Comparison of ENCODE assay signal across 14 cellular contexts in the genomic region with DNA sequence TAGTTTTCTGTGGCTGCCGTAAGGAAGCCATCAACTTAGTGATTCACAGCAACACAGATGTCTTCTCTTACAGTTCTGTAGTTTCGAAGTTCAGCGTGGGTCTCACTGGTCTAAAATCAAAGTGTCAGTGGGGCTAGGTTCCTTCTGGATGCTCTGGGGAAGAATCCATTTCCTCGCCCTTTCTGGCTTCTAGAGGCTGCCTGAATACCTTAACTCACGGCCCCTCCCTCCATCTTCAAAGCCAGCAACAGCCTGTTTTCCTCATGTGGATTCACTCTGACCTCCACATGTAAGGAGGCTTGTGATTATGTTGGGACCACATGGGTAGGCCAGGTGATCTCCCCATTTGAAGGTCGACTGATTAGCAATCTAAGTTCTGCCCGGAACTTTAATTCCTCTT. TPM values are rescaled to one million over a fixed set of nuclear protein-coding genes. Genes with fewer than 3 reads are reported as not detected.
DNase-seq lines count a peak whose midpoint lies in the region; ATAC-seq and TF ChIP-seq lines count a peak whose summit lies in the region.
"Had no signal": no experiment of that assay in that cellular context is flagged by ENCODE, and none has a peak within 500 bp of the region (broad histone marks: within the 10 kb centered on the region; RNA-seq: fewer than 3 reads in every experiment).

No MANE protein-coding gene starts in this region.

- H3K36me3 ChIP-seq in H7 (replicated peaks; ENCODE audit: control insufficient read depth, insufficient read depth, low read length) (no peaks in the 10 kb centered on the region), esophagus muscularis mucosa (no peaks in the 10 kb centered on the region), body of pancreas (replicated peaks in 1 of 2; ENCODE audit: insufficient read depth in 1 of 2, low read depth in 2 of 2) (no peaks in the 10 kb centered on the region)
- H3K36me3 ChIP-seq: suprapubic skin had no signal

- CTCF ChIA-PET in activated CD4-positive, alpha-beta memory T cell treated with anti-CD3 and anti-CD28 coated beads, Interleukin-2, amount 10 ng/mL, durations not matched to agents 7 days and 5 days (lab: Charles Lee), result interaction anchor here (2.1 kb wide), 1 partner anchor 27 kb away, joined by 12 read pairs; no protein-coding TSS in a partner anchor

- peaks cover 66% of the 10 kb centered on the region for H3K36me3 Mint-ChIP-seq in activated CD4-positive, alpha-beta memory T cell treated with anti-CD3 and anti-CD28 coated beads, Interleukin-2, amount 10 ng/mL, durations not matched to agents 7 days and 5 days (ENCODE audit: low read depth)
- H3K36me3 Mint-ChIP-seq in stimulated activated naive CD8-positive, alpha-beta T cell treated with anti-CD3 and anti-CD28 coated beads, Interleukin-15, Interleukin-2, amounts not matched to agents 100 ng/mL and 50 ng/mL, for 24 hours (ENCODE audit: low read depth), result peaks cover 32% of the 10 kb centered on the region

- ATAC-seq in GM18870 (IDR thresholded peaks at IDR 0.05; ENCODE audit: unreplicated experiment) (no peak), body of pancreas (no peak), GM19463 (IDR thresholded peaks at IDR 0.05; ENCODE audit: unreplicated experiment) (no peak)
- ATAC-seq: left colon, Right ventricle myocardium inferior had no signal

- H3K9me3 Mint-ChIP-seq in activated CD4-positive, alpha-beta memory T cell treated with anti-CD3 and anti-CD28 coated beads, Interleukin-2, amount 10 ng/mL, durations not matched to agents 7 days and 5 days, result no peaks in the 10 kb centered on the region
- H3K9me3 Mint-ChIP-seq in stimulated activated naive CD8-positive, alpha-beta T cell treated with anti-CD3 and anti-CD28 coated beads, Interleukin-15, Interleukin-2, amounts not matched to agents 100 ng/mL and 50 ng/mL, for 24 hours, result no peaks in the 10 kb centered on the region
- H3K9me3 Mint-ChIP-seq: activated T-helper 1 cell treated with anti-CD3 and anti-CD28 coated beads, Interleukin-12 subunit alpha, Interleukin-12 subunit beta, Interleukin-2, Interleukin-4 antibody, amounts not matched to agents 30 ng/mL and 10 ng/mL and 1 ng/mL, durations not matched to agents 14 hours and 24 hours and 36 hours had no signal

- TF ChIP-seq POLR2A in esophagus muscularis mucosa (IDR thresholded peaks at IDR 0.05; ENCODE audit: low read depth) (no peak), body of pancreas (IDR thresholded peaks at IDR 0.05) (no peak)

- no peak overlapping the region for H3K4me3 Mint-ChIP-seq in activated CD4-positive, alpha-beta memory T cell treated with anti-CD3 and anti-CD28 coated beads, Interleukin-2, amount 10 ng/mL, durations not matched to agents 7 days and 5 days
- no peak overlapping the region for H3K4me3 Mint-ChIP-seq in stimulated activated naive CD8-positive, alpha-beta T cell treated with anti-CD3 and anti-CD28 coated beads, Interleukin-15, Interleukin-2, amounts not matched to agents 100 ng/mL and 50 ng/mL, for 24 hours
- H3K4me3 Mint-ChIP-seq: activated T-helper 1 cell treated with anti-CD3 and anti-CD28 coated beads, Interleukin-12 subunit alpha, Interleukin-12 subunit beta, Interleukin-2, Interleukin-4 antibody, amounts not matched to agents 30 ng/mL and 10 ng/mL and 1 ng/mL, durations not matched to agents 14 hours and 24 hours and 36 hours had no signal

- peak; percentile 29 for DNase-seq in H7
- peak; percentile 9 for DNase-seq in activated CD4-positive, alpha-beta memory T cell treated with anti-CD3 and anti-CD28 coated beads, Interleukin-2, amount 10 ng/mL, durations not matched to agents 7 days and 5 days
- peak; percentile 75 for DNase-seq in esophagus muscularis mucosa (ENCODE audit: extremely low spot score)
- DNase-seq in body of pancreas, result no peak
- DNase-seq: C1 segment of cervical spinal cord, GM23248, left colon, NCI-H1694 treated with DMSO at 0.1 percent for 48 hours had no signal

- TF ChIP-seq CTCF in esophagus muscularis mucosa (IDR thresholded peaks at IDR 0.05), result no peak
- TF ChIP-seq CTCF in body of pancreas (IDR thresholded peaks at IDR 0.05), result no peak

- H3K27ac Mint-ChIP-seq in activated CD4-positive, alpha-beta memory T cell treated with anti-CD3 and anti-CD28 coated beads, Interleukin-2, amount 10 ng/mL, durations not matched to agents 7 days and 5 days, result peak overlapping the region; percentile 26
- H3K27ac Mint-ChIP-seq in stimulated activated naive CD8-positive, alpha-beta T cell treated with anti-CD3 and anti-CD28 coated beads, Interleukin-15, Interleukin-2, amounts not matched to agents 100 ng/mL and 50 ng/mL, for 24 hours, result peak overlapping the region; percentile 61
- H3K27ac Mint-ChIP-seq: activated T-helper 1 cell treated with anti-CD3 and anti-CD28 coated beads, Interleukin-12 subunit alpha, Interleukin-12 subunit beta, Interleukin-2, Interleukin-4 antibody, amounts not matched to agents 30 ng/mL and 10 ng/mL and 1 ng/mL, durations not matched to agents 14 hours and 24 hours and 36 hours had no signal

- peaks cover 7 to 18% (median 13%) of the 10 kb centered on the region in 4 donors for H3K4me1 ChIP-seq in esophagus muscularis mucosa
- peaks cover 38% of the 10 kb centered on the region for H3K4me1 ChIP-seq in body of pancreas

- H3K4me1 Mint-ChIP-seq in activated CD4-positive, alpha-beta memory T cell treated with anti-CD3 and anti-CD28 coated beads, Interleukin-2, amount 10 ng/mL, durations not matched to agents 7 days and 5 days, result peaks cover 66% of the 10 kb centered on the region
- H3K4me1 Mint-ChIP-seq in stimulated activated naive CD8-positive, alpha-beta T cell treated with anti-CD3 and anti-CD28 coated beads, Interleukin-15, Interleukin-2, amounts not matched to agents 100 ng/mL and 50 ng/mL, for 24 hours (ENCODE audit: low read depth), result peaks cover 79% of the 10 kb centered on the region

- no peaks in the 10 kb centered on the region for H3K27me3 Mint-ChIP-seq in activated CD4-positive, alpha-beta memory T cell treated with anti-CD3 and anti-CD28 coated beads, Interleukin-2, amount 10 ng/mL, durations not matched to agents 7 days and 5 days
- H3K27me3 Mint-ChIP-seq in stimulated activated naive CD8-positive, alpha-beta T cell treated with anti-CD3 and anti-CD28 coated beads, Interleukin-15, Interleukin-2, amounts not matched to agents 100 ng/mL and 50 ng/mL, for 24 hours, result no peaks in the 10 kb centered on the region

- no peak overlapping the region for H3K4me3 ChIP-seq in H7 (ENCODE audit: insufficient read depth, low read depth, low read length)
- no peak overlapping the region for H3K4me3 ChIP-seq in esophagus muscularis mucosa
- H3K4me3 ChIP-seq in body of pancreas, result no peak overlapping the region
- H3K4me3 ChIP-seq: GM23248, suprapubic skin had no signal

- H3K9me3 ChIP-seq in esophagus muscularis mucosa (no peaks in the 10 kb centered on the region), body of pancreas (no peaks in the 10 kb centered on the region)
- H3K9me3 ChIP-seq: suprapubic skin had no signal

- WGBS in esophagus muscularis mucosa, result 77% methylated on average over 7 of the region's 7 CpGs
- 73 to 90% methylated on average over 5 to 7 of the region's 7 CpGs for WGBS in body of pancreas, 2 donors

- no peaks in the 10 kb centered on the region for H3K27me3 ChIP-seq in H7 (ENCODE audit: control insufficient read depth, insufficient read depth, low read length)
- H3K27me3 ChIP-seq in esophagus muscularis mucosa, result no peaks in the 10 kb centered on the region
- H3K27me3 ChIP-seq in body of pancreas, result no peaks in the 10 kb centered on the region
- H3K27me3 ChIP-seq: suprapubic skin had no signal

- intact Hi-C loops in esophagus muscularis mucosa (cut with DNase I) (no loop called here), body of pancreas (cut with DNase I) (loop anchor here (10.0 kb wide), 1 partner anchor 184 kb away; no protein-coding TSS in a partner anchor)

- no peak for TF ChIP-seq EP300 in esophagus muscularis mucosa (IDR thresholded peaks at IDR 0.05)

- no peak overlapping the region for H3K27ac ChIP-seq in esophagus muscularis mucosa (replicated peaks in 1 of 4)
- no peak overlapping the region for H3K27ac ChIP-seq in body of pancreas
- H3K27ac ChIP-seq: GM23248, suprapubic skin had no signal

- POLR2A ChIA-PET in activated CD4-positive, alpha-beta memory T cell treated with anti-CD3 and anti-CD28 coated beads, Interleukin-2, amount 10 ng/mL, durations not matched to agents 7 days and 5 days (lab: Charles Lee), result interaction anchor here (1.0 to 1.5 kb wide), 2 partner anchors 26 to 29 kb away, joined by 3 read pairs; no protein-coding TSS in a partner anchor

RNA-seq across cellular contexts. Expression of gene ISG20, which starts 12.5 kb away (rescaled TPM):
- total RNA-seq in H7 (2014; rRNA removed; shearing (Covaris generic)), result 0.14 and 3.4 TPM in 2 replicates
- 100 to 1,000 TPM; 337 to 338 TPM for total RNA-seq in activated CD4-positive, alpha-beta memory T cell treated with anti-CD3 and anti-CD28 coated beads, Interleukin-2, amount 10 ng/mL, durations not matched to agents 7 days and 5 days
- total RNA-seq in esophagus muscularis mucosa, result 10 to 100 TPM in 2 of 4 donors, 1 to 10 TPM in 2; 6.1 to 21.2 (median 9.8) TPM
- 10 to 100 TPM in 1 of 2 donors, 1 to 10 TPM in 1; 2.9 to 25.4 TPM for total RNA-seq in body of pancreas
- total RNA-seq: GM23248 had no signal

RNA-seq across cellular contexts. Expression of gene AEN, which starts 30.2 kb away (rescaled TPM):
- 60.7 and 64.8 TPM in 2 replicates for total RNA-seq in H7 (2014; rRNA removed; shearing (Covaris generic))
- 10 to 100 TPM; 32.7 to 33.5 TPM for total RNA-seq in activated CD4-positive, alpha-beta memory T cell treated with anti-CD3 and anti-CD28 coated beads, Interleukin-2, amount 10 ng/mL, durations not matched to agents 7 days and 5 days
- total RNA-seq in esophagus muscularis mucosa (10 to 100 TPM; 13.3 to 29.0 (median 23.4) TPM), body of pancreas (10 to 100 TPM; 20.4 to 23.3 TPM)

Comparison
In these comparisons a context has a peak if more than half of its experiments do, and no peak if none do; other contexts are left out.
1. DNase-seq: peak in H7 (single experiment), activated CD4-positive, alpha-beta memory T cell treated with anti-CD3 and anti-CD28 coated beads, Interleukin-2, amount 10 ng/mL, durations not matched to agents 7 days and 5 days (single experiment) and esophagus muscularis mucosa (single experiment); none in body of pancreas (0 of 4).
2. RNA of gene ISG20, which starts 12.5 kb away (total RNA-seq): 337 to 338 TPM in activated CD4-positive, alpha-beta memory T cell treated with anti-CD3 and anti-CD28 coated beads, Interleukin-2, amount 10 ng/mL, durations not matched to agents 7 days and 5 days; 2.9 to 25.4 TPM in body of pancreas, 6.1 to 21.2 TPM in esophagus muscularis mucosa and 0.14 to 3.4 TPM in H7; every median in the first group is over 10 times any median in the second.